8 cellular contexts compared by ENCODE assay signal in the genomic region with DNA sequence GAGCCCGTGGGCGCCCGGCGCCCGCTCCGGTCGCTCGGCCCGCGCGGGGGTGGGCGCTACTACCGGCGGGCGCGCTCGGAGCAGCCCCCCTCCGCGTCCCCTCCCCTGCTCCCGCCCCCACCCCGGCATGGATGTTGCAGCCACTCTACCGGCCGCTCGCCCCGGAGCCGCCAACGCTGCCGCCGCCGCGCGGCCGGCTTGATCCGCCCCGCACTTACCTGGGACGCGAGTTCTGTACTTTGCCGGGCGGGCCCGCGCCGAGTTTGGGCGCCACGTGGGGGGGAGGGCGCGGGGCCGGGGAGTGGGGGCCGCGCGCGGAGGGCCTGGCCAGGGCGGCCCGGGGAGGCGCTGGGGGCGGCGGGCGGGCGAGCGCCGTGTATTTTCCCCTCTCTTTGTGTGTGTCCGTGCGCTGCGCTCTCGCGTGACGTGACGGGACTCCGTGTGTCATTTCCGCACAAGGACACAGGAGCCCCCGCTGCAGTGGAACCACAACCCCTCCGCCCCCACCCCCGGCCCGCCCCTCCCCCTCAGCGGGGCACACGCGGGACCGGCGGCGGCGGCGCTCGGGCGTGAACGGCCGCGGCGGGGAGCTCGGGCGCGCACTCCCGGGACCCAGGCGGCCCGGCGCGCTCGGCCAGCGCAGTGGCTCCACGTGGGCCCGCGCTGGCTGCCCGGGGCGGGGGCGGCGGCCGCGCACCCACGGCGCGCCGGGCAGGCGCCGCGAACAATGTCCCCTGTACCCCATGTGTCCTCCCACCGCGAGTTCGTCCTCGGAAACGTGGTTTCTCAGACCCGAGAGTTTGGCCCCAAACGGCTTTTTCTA. TPM values are rescaled to one million over a fixed set of nuclear protein-coding genes. Genes with fewer than 3 reads are reported as not detected.
DNase-seq lines count a peak whose midpoint lies in the region; ATAC-seq and TF ChIP-seq lines count a peak whose summit lies in the region.

TSS of gene BEND3 (minus strand) at position 644 of the 823 bp plus-strand sequence. CDS start 16,230 bp downstream, outside the sequence.

- H3K9me3 Mint-ChIP-seq in Calu3 (ENCODE audit: low read depth, unreplicated experiment) = no peaks in the 10 kb centered on the region
- no peaks in the 10 kb centered on the region for H3K9me3 Mint-ChIP-seq in IgD-negative memory B cell
- no peaks in the 10 kb centered on the region for H3K9me3 Mint-ChIP-seq in activated CD4-positive, alpha-beta T cell treated with anti-CD3 and anti-CD28 coated beads, Interleukin-2, amount 10 ng/mL, durations not matched to agents 24 days and 14 days
- no peaks in the 10 kb centered on the region for H3K9me3 Mint-ChIP-seq in stimulated activated memory B cell treated with anti-CD40 and anti-IgM and Interleukin-4, amounts not matched to agents 10 μg/mL and 1 μg/mL and 100 μg/mL, for 72 hours

- TF ChIP-seq CTCF in Calu3 (IDR thresholded peaks at IDR 0.05; ENCODE audit: unreplicated experiment) = no peak

- BruUV-seq in Calu3 (replicated peaks; lab: Mats Ljungman, UMichigan) = no TSS peak

- no peaks in the 10 kb centered on the region for H3K4me1 Mint-ChIP-seq in Calu3 (ENCODE audit: low read depth, unreplicated experiment)
- peaks cover 6 to 12% (median 9%) of the 10 kb centered on the region in 3 donors for H3K4me1 Mint-ChIP-seq in IgD-negative memory B cell
- peaks cover 18% of the 10 kb centered on the region for H3K4me1 Mint-ChIP-seq in activated CD4-positive, alpha-beta T cell treated with anti-CD3 and anti-CD28 coated beads, Interleukin-2, amount 10 ng/mL, durations not matched to agents 24 days and 14 days
- peaks cover 20% of the 10 kb centered on the region for H3K4me1 Mint-ChIP-seq in stimulated activated memory B cell treated with anti-CD40 and anti-IgM and Interleukin-4, amounts not matched to agents 10 μg/mL and 1 μg/mL and 100 μg/mL, for 72 hours

- peak; percentile 52 for DNase-seq in Calu3
- DNase-seq in activated CD4-positive, alpha-beta T cell treated with anti-CD3 and anti-CD28 coated beads, Interleukin-2, amount 10 ng/mL, durations not matched to agents 24 days and 14 days = peak; percentile 83
- peak; percentile 80 for DNase-seq in ecto neural progenitor cell (ENCODE audit: low spot score)
- DNase-seq in medulla oblongata (ENCODE audit: extremely low spot score) = peak; percentile 19
- no peak for DNase-seq in hepatic stellate cell (ENCODE audit: low spot score)

- CTCF ChIA-PET in Calu3 (lab: Charles Lee) = interaction anchor here (0.9 to 1.4 kb wide), 2 partner anchors 38 to 203 kb away, joined by 4 read pairs; no protein-coding TSS in a partner anchor

- no peaks in the 10 kb centered on the region for H3K27me3 Mint-ChIP-seq in Calu3 (ENCODE audit: unreplicated experiment)
- peaks cover 3% of the 10 kb centered on the region for H3K27me3 Mint-ChIP-seq in IgD-negative memory B cell
- peaks cover 20% of the 10 kb centered on the region for H3K27me3 Mint-ChIP-seq in activated CD4-positive, alpha-beta T cell treated with anti-CD3 and anti-CD28 coated beads, Interleukin-2, amount 10 ng/mL, durations not matched to agents 24 days and 14 days
- peaks cover 6% of the 10 kb centered on the region for H3K27me3 Mint-ChIP-seq in stimulated activated memory B cell treated with anti-CD40 and anti-IgM and Interleukin-4, amounts not matched to agents 10 μg/mL and 1 μg/mL and 100 μg/mL, for 72 hours

- peaks cover 43% of the 10 kb centered on the region for H3K36me3 Mint-ChIP-seq in Calu3 (ENCODE audit: insufficient read depth, unreplicated experiment)
- no peaks in the 10 kb centered on the region for H3K36me3 Mint-ChIP-seq in IgD-negative memory B cell
- no peaks in the 10 kb centered on the region for H3K36me3 Mint-ChIP-seq in activated CD4-positive, alpha-beta T cell treated with anti-CD3 and anti-CD28 coated beads, Interleukin-2, amount 10 ng/mL, durations not matched to agents 24 days and 14 days (ENCODE audit: low read depth)
- H3K36me3 Mint-ChIP-seq in stimulated activated memory B cell treated with anti-CD40 and anti-IgM and Interleukin-4, amounts not matched to agents 10 μg/mL and 1 μg/mL and 100 μg/mL, for 72 hours = no peaks in the 10 kb centered on the region

- intact Hi-C loops in Calu3 (cut with micrococcal nuclease; ENCODE audit: unreplicated experiment) = loop anchor here (10.0 kb wide), 1 partner anchor 340 kb away; the partner anchor contains the start of gene PDSS2
- intact Hi-C loops in activated CD4-positive, alpha-beta T cell treated with anti-CD3 and anti-CD28 coated beads, Interleukin-2, amount 10 ng/mL, durations not matched to agents 24 days and 14 days (cut with micrococcal nuclease) = loop anchor here (1.0 to 10.0 kb wide), 4 partner anchors 50 to 590 kb away; partner anchors contain the start of genes MTRES1 and PDSS2

- ATAC-seq in GM21447 (IDR thresholded peaks at IDR 0.05; ENCODE audit: unreplicated experiment) = peak; percentile 24
- ATAC-seq in stimulated activated memory B cell treated with anti-CD40 and anti-IgM and Interleukin-4, amounts not matched to agents 10 μg/mL and 1 μg/mL and 100 μg/mL, for 72 hours = peak; percentile 32

- H3K27ac Mint-ChIP-seq in Calu3 (ENCODE audit: unreplicated experiment) (peak within 1 kb of the TSS; percentile 27), IgD-negative memory B cell (peak within 1 kb of the TSS; percentile 83 to 89 (median 84))
- peak within 1 kb of the TSS; percentile 86 for H3K27ac Mint-ChIP-seq in activated CD4-positive, alpha-beta T cell treated with anti-CD3 and anti-CD28 coated beads, Interleukin-2, amount 10 ng/mL, durations not matched to agents 24 days and 14 days
- H3K27ac Mint-ChIP-seq in stimulated activated memory B cell treated with anti-CD40 and anti-IgM and Interleukin-4, amounts not matched to agents 10 μg/mL and 1 μg/mL and 100 μg/mL, for 72 hours = peak within 1 kb of the TSS; percentile 64

- H3K4me3 Mint-ChIP-seq in Calu3 (ENCODE audit: low read depth, unreplicated experiment) (peak within 1 kb of the TSS; percentile 69), IgD-negative memory B cell (peak within 1 kb of the TSS; percentile 84 to 98 (median 95))
- peak within 1 kb of the TSS; percentile 84 for H3K4me3 Mint-ChIP-seq in activated CD4-positive, alpha-beta T cell treated with anti-CD3 and anti-CD28 coated beads, Interleukin-2, amount 10 ng/mL, durations not matched to agents 24 days and 14 days
- peak within 1 kb of the TSS; percentile 77 for H3K4me3 Mint-ChIP-seq in stimulated activated memory B cell treated with anti-CD40 and anti-IgM and Interleukin-4, amounts not matched to agents 10 μg/mL and 1 μg/mL and 100 μg/mL, for 72 hours

RNA-seq across cellular contexts. Expression of gene BEND3, which starts in this region (rescaled TPM):
- 10.0 and 11.8 TPM in 2 replicates for total RNA-seq in Calu3 (2022)
- polyA plus RNA-seq in IgD-negative memory B cell = 0.90 TPM
- total RNA-seq in activated CD4-positive, alpha-beta T cell treated with anti-CD3 and anti-CD28 coated beads, Interleukin-2, amount 10 ng/mL, durations not matched to agents 24 days and 14 days = 12.6 and 12.9 TPM in 2 replicates

Comparison
In these comparisons a context has a peak if more than half of its experiments do, and no peak if none do; other contexts are left out.
1. H3K27ac Mint-ChIP-seq: peak in every context shown above with its lines; median percentile 86 in activated CD4-positive, alpha-beta T cell treated with anti-CD3 and anti-CD28 coated beads, Interleukin-2, amount 10 ng/mL, durations not matched to agents 24 days and 14 days; 84 in IgD-negative memory B cell; 64 in stimulated activated memory B cell treated with anti-CD40 and anti-IgM and Interleukin-4, amounts not matched to agents 10 μg/mL and 1 μg/mL and 100 μg/mL, for 72 hours; 27 in Calu3.